14 cellular contexts compared by ENCODE assay signal in genomic region chr6:2396856-2397640, GRCh38.
DNase-seq lines count a peak whose midpoint lies in the region; ATAC-seq and TF ChIP-seq lines count a peak whose summit lies in the region.
"Had no signal": no experiment of that assay in that cellular context is flagged by ENCODE, and none has a peak within 500 bp of the region (broad histone marks: within the 10 kb centered on the region; RNA-seq: fewer than 3 reads in every experiment).

No MANE protein-coding gene starts in this region.

- H3K4me3 Mint-ChIP-seq in activated naive CD8-positive, alpha-beta T cell treated with anti-CD3 and anti-CD28 coated beads, Interleukin-2, amount 50 U/mL, for 24 hours = no peak overlapping the region
- H3K4me3 Mint-ChIP-seq in stimulated activated naive B cell treated with anti-CD40 and anti-IgM and Interleukin-4, amounts not matched to agents 10 μg/mL and 1 μg/mL and 100 μg/mL, for 72 hours = no peak overlapping the region
- H3K4me3 Mint-ChIP-seq: activated T-cell treated with anti-CD3 and anti-CD28 coated beads, Interleukin-2, amount 50 U/mL, for 24 hours; central memory CD8-positive, alpha-beta T cell had no signal

- H3K27ac Mint-ChIP-seq in activated naive CD8-positive, alpha-beta T cell treated with anti-CD3 and anti-CD28 coated beads, Interleukin-2, amount 50 U/mL, for 24 hours = no peak overlapping the region
- no peak overlapping the region for H3K27ac Mint-ChIP-seq in stimulated activated naive B cell treated with anti-CD40 and anti-IgM and Interleukin-4, amounts not matched to agents 10 μg/mL and 1 μg/mL and 100 μg/mL, for 72 hours
- H3K27ac Mint-ChIP-seq: activated T-cell treated with anti-CD3 and anti-CD28 coated beads, Interleukin-2, amount 50 U/mL, for 24 hours had no signal

- in situ Hi-C loops in IMR-90 (cut with MboI; ENCODE audit: low sequenced_read_pairs) = no loop called here

- peak overlapping the region; percentile 58 for H2BK5ac ChIP-seq in IMR-90 (ENCODE audit: low read depth, low read length, poor library complexity, severe bottlenecking)

- H3K36me3 Mint-ChIP-seq in activated naive CD8-positive, alpha-beta T cell treated with anti-CD3 and anti-CD28 coated beads, Interleukin-2, amount 50 U/mL, for 24 hours (ENCODE audit: low read depth) = peaks cover 3% of the 10 kb centered on the region
- H3K36me3 Mint-ChIP-seq in stimulated activated naive B cell treated with anti-CD40 and anti-IgM and Interleukin-4, amounts not matched to agents 10 μg/mL and 1 μg/mL and 100 μg/mL, for 72 hours = peaks cover 17 to 39% of the 10 kb centered on the region in 2 donors

- H3K18ac ChIP-seq in IMR-90 (ENCODE audit: low read depth, low read length) = no peak overlapping the region

- peak overlapping the region; percentile 65; the same call in 1 of the 2 replicates for H3K4ac ChIP-seq in IMR-90 (ENCODE audit: low read depth, low read length)

- 32% methylated on average over 6 of the region's 15 CpGs; no CpG with 5 or more reads in 1 of the 2 experiments for WGBS in IMR-90 (ENCODE audit: extremely low coverage in 2 of 2, insufficient read length in 1 of 2), 2 experiments

- H2AK5ac ChIP-seq in IMR-90 (ENCODE audit: low read depth, low read length) = no peak overlapping the region

- intact Hi-C loops in IMR-90 (cut with micrococcal nuclease) (no loop called here), left ventricle myocardium superior (cut with micrococcal nuclease) (no loop called here), PC-9 (cut with micrococcal nuclease; ENCODE audit: unreplicated experiment) (no loop called here)

- ATAC-seq in IMR-90 (ENCODE audit: low read depth) = peak; percentile 94
- peak; percentile 50 for ATAC-seq in left ventricle myocardium superior
- no peak for ATAC-seq in HG02840 (IDR thresholded peaks at IDR 0.05; ENCODE audit: low FRiP score, unreplicated experiment)
- no peak for ATAC-seq in activated naive CD8-positive, alpha-beta T cell treated with anti-CD3 and anti-CD28 coated beads, Interleukin-2, amount 50 U/mL, for 24 hours
- no peak for ATAC-seq in stimulated activated naive B cell treated with anti-CD40 and anti-IgM and Interleukin-4, amounts not matched to agents 10 μg/mL and 1 μg/mL and 100 μg/mL, for 72 hours (replicated peaks)
- ATAC-seq: GM12878 had no signal

- H3K9me3 Mint-ChIP-seq in activated naive CD8-positive, alpha-beta T cell treated with anti-CD3 and anti-CD28 coated beads, Interleukin-2, amount 50 U/mL, for 24 hours = peaks cover 3% of the 10 kb centered on the region
- peaks cover 0 to 12% of the 10 kb centered on the region in 2 donors for H3K9me3 Mint-ChIP-seq in stimulated activated naive B cell treated with anti-CD40 and anti-IgM and Interleukin-4, amounts not matched to agents 10 μg/mL and 1 μg/mL and 100 μg/mL, for 72 hours
- H3K9me3 Mint-ChIP-seq: activated T-cell treated with anti-CD3 and anti-CD28 coated beads, Interleukin-2, amount 50 U/mL, for 24 hours; central memory CD8-positive, alpha-beta T cell had no signal

- dilution Hi-C loops in IMR-90 (cut with HindIII; ENCODE audit: low sequenced_read_pairs, unreplicated experiment) = no loop called here

- POLR2A ChIA-PET in AG04450 (lab: Yijun Ruan, JAX) = interaction anchor here (0.9 kb wide), 1 partner anchor 35 kb away, joined by 4 read pairs; no protein-coding TSS in a partner anchor
- POLR2A ChIA-PET in IMR-90 (lab: Charles Lee; ENCODE audit: unreplicated experiment) = interaction anchor here (0.5 to 0.7 kb wide), 2 partner anchors 16 to 750 kb away, joined by 3 read pairs; no protein-coding TSS in a partner anchor
- POLR2A ChIA-PET in PC-9 (lab: Charles Lee; ENCODE audit: unreplicated experiment) = no interaction called here

- H3K4me2 ChIP-seq in IMR-90 (ENCODE audit: low read depth, low read length) = peak overlapping the region; percentile 74
- H3K4me2 ChIP-seq in PC-9 = no peak overlapping the region

- peaks cover 12% of the 10 kb centered on the region for H3K9me1 ChIP-seq in IMR-90 (ENCODE audit: insufficient read depth, low read length)

- TF ChIP-seq RAD21 in IMR-90 (IDR thresholded peaks at IDR 0.05; ENCODE audit: low read length) = no peak

- peak overlapping the region; percentile 25 for H3K4me3 ChIP-seq in AG04450 (ENCODE audit: low read depth, low read length)
- peak overlapping the region; percentile 11; the same call in 1 of the 2 replicates for H3K4me3 ChIP-seq in IMR-90 (ENCODE audit: insufficient read depth, low read depth, low read length)
- H3K4me3 ChIP-seq in WI38 (ENCODE audit: low read depth, low read length) = peak overlapping the region; percentile 24; the same call in 1 of the 2 replicates
- H3K4me3 ChIP-seq in PC-9 = no peak overlapping the region
- H3K4me3 ChIP-seq: GM12878, spleen had no signal

- H4K91ac ChIP-seq in IMR-90 (ENCODE audit: insufficient read depth, low read depth, low read length) = 0 out of 2 replicates have a peak overlapping the region, but pooled peaks have one; percentile 19

- H4K5ac ChIP-seq in IMR-90 (ENCODE audit: low read depth, low read length) = peak overlapping the region; percentile 2; the same call in 1 of the 2 replicates

- no peak overlapping the region for H3K56ac ChIP-seq in IMR-90 (ENCODE audit: extremely low read depth, insufficient read depth, low read length)

- H3K4me1 ChIP-seq in IMR-90 (ENCODE audit: control insufficient read depth, insufficient read depth, low read length) = peaks cover 12% of the 10 kb centered on the region
- no peaks in the 10 kb centered on the region for H3K4me1 ChIP-seq in PC-9 (replicated peaks; ENCODE audit: insufficient read depth)
- H3K4me1 ChIP-seq: spleen had no signal

- H3K27me3 ChIP-seq in AG04450 (ENCODE audit: control insufficient read depth, insufficient read depth, low read length) (no peaks in the 10 kb centered on the region), IMR-90 (ENCODE audit: control insufficient read depth, insufficient read depth, low read length) (no peaks in the 10 kb centered on the region), PC-9 (ENCODE audit: insufficient read depth, low read depth) (no peaks in the 10 kb centered on the region)
- H3K27me3 ChIP-seq: spleen had no signal

- DNase-seq in AG04450 (ENCODE audit: low read depth, low spot score) (peak; percentile 36), IMR-90 (peak; percentile 85), left ventricle myocardium superior (peak; percentile 72), PC-9 (no peak)
- DNase-seq in activated naive CD8-positive, alpha-beta T cell treated with anti-CD3 and anti-CD28 coated beads, Interleukin-2, amount 50 U/mL, for 24 hours = no peak
- DNase-seq in stimulated activated naive B cell treated with anti-CD40 and anti-IgM and Interleukin-4, amounts not matched to agents 10 μg/mL and 1 μg/mL and 100 μg/mL, for 72 hours = no peak
- DNase-seq: activated T-cell treated with anti-CD3 and anti-CD28 coated beads, Interleukin-2, amount 50 U/mL, for 24 hours; AML-193; KBM-7; spleen had no signal

- H3K27me3 Mint-ChIP-seq in activated naive CD8-positive, alpha-beta T cell treated with anti-CD3 and anti-CD28 coated beads, Interleukin-2, amount 50 U/mL, for 24 hours = no peaks in the 10 kb centered on the region
- H3K27me3 Mint-ChIP-seq in stimulated activated naive B cell treated with anti-CD40 and anti-IgM and Interleukin-4, amounts not matched to agents 10 μg/mL and 1 μg/mL and 100 μg/mL, for 72 hours = no peaks in the 10 kb centered on the region
- H3K27me3 Mint-ChIP-seq: activated T-cell treated with anti-CD3 and anti-CD28 coated beads, Interleukin-2, amount 50 U/mL, for 24 hours; central memory CD8-positive, alpha-beta T cell had no signal

- peak overlapping the region; percentile 64; the same call in 1 of the 2 replicates for H2BK120ac ChIP-seq in IMR-90 (ENCODE audit: low read depth, low read length)

- H3K27ac ChIP-seq in AG04450 (ENCODE audit: low read depth, low read length) (peak overlapping the region; percentile 43), IMR-90 (ENCODE audit: insufficient read depth, low read length) (peak overlapping the region; percentile 5; the same call in 1 of the 2 replicates), PC-9 (no peak overlapping the region)
- H3K27ac ChIP-seq: spleen had no signal

- BruUV-seq in IMR-90 (replicated peaks; lab: Mats Ljungman, UMichigan) = no TSS peak
- BruUV-seq in PC-9 (replicated peaks; lab: Mats Ljungman, UMichigan) = no TSS peak

- peak overlapping the region; percentile 50 for H2BK20ac ChIP-seq in IMR-90 (ENCODE audit: low read depth, low read length)

- H2BK15ac ChIP-seq in IMR-90 (ENCODE audit: low read depth, low read length) = peak overlapping the region; percentile 25; the same call in 1 of the 3 replicates

- no peak for TF ChIP-seq POLR2A in IMR-90 (IDR thresholded peaks at IDR 0.05; ENCODE audit: low read depth, low read length)

- H3F3A ChIP-seq in PC-9 (ENCODE audit: insufficient read depth, low read depth) = no peaks in the 10 kb centered on the region

- H3K4me1 Mint-ChIP-seq in activated naive CD8-positive, alpha-beta T cell treated with anti-CD3 and anti-CD28 coated beads, Interleukin-2, amount 50 U/mL, for 24 hours = no peaks in the 10 kb centered on the region
- H3K4me1 Mint-ChIP-seq in stimulated activated naive B cell treated with anti-CD40 and anti-IgM and Interleukin-4, amounts not matched to agents 10 μg/mL and 1 μg/mL and 100 μg/mL, for 72 hours = no peaks in the 10 kb centered on the region
- H3K4me1 Mint-ChIP-seq: central memory CD8-positive, alpha-beta T cell had no signal

- TF ChIP-seq CTCF in AG04450 (IDR thresholded peaks at IDR 0.05; ENCODE audit: low read depth, low read length) (no peak), IMR-90 (conservative IDR thresholded peaks at IDR 0.05; ENCODE audit: low read depth, low read length) (no peak), WI38 (IDR thresholded peaks at IDR 0.05; ENCODE audit: low read depth, low read length) (no peak), PC-9 (conservative IDR thresholded peaks at IDR 0.05) (no peak)

- H3K79me2 ChIP-seq in PC-9 (ENCODE audit: low read depth) = no peaks in the 10 kb centered on the region

- no peaks in the 10 kb centered on the region for H3K9me3 ChIP-seq in AG04450 (ENCODE audit: control insufficient read depth, insufficient read depth, low read length)
- H3K9me3 ChIP-seq in IMR-90 (ENCODE audit: control insufficient read depth, insufficient read depth, low read length) = no peaks in the 10 kb centered on the region; the same call in 1 of the 2 replicates
- H3K9me3 ChIP-seq in PC-9 (ENCODE audit: insufficient read depth, low read depth) = no peaks in the 10 kb centered on the region

- peak overlapping the region; percentile 33 for H2AFZ ChIP-seq in IMR-90 (replicated peaks; ENCODE audit: low read length, poor library complexity)
- no peak overlapping the region for H2AFZ ChIP-seq in PC-9

- peak overlapping the region in 1 of 2 experiments; percentile 38; a peak in 1 of 4 replicates for H4K8ac ChIP-seq in IMR-90 (ENCODE audit: low read depth in 2 of 2, low read length in 2 of 2)

- H3K9ac ChIP-seq in IMR-90 (ENCODE audit: low read depth, low read length) = no peak overlapping the region

- H3K14ac ChIP-seq in IMR-90 (replicated peaks; ENCODE audit: low read depth, low read length) = peak overlapping the region; percentile 23; the same call in 1 of the 2 replicates

- H3K9me2 ChIP-seq in PC-9 (ENCODE audit: insufficient read depth) = no peaks in the 10 kb centered on the region

- H3K79me1 ChIP-seq in IMR-90 (ENCODE audit: low read depth in 1 of 2, low read length in 2 of 2) = no peaks in the 10 kb centered on the region

- no peak overlapping the region; the same call in 1 of the 2 replicates for H3K23ac ChIP-seq in IMR-90 (ENCODE audit: low read depth, low read length)

- peak overlapping the region; percentile 35 for H2AK9ac ChIP-seq in IMR-90 (replicated peaks; ENCODE audit: low read depth, low read length, poor library complexity)

- H3K36me3 ChIP-seq in IMR-90 (ENCODE audit: control insufficient read depth, insufficient read depth, low read length) (no peaks in the 10 kb centered on the region; the same call in 1 of the 2 replicates), PC-9 (ENCODE audit: low read depth) (no peaks in the 10 kb centered on the region)

- H4K20me1 ChIP-seq in IMR-90 (ENCODE audit: insufficient read depth, low read length) = no peaks in the 10 kb centered on the region
- no peaks in the 10 kb centered on the region for H4K20me1 ChIP-seq in PC-9 (ENCODE audit: insufficient read depth)

- CTCF ChIA-PET in AG04450 (lab: Charles Lee) (interaction anchor here (1.0 to 1.9 kb wide), 6 partner anchors 18 to 238 kb away, joined by 3 to 9 read pairs (median 4); no protein-coding TSS in a partner anchor), IMR-90 (lab: Yijun Ruan, JAX) (interaction anchor here (0.6 to 1.0 kb wide), 3 partner anchors 27 to 790 kb away, joined by 3 to 5 read pairs (median 3); no protein-coding TSS in a partner anchor), PC-9 (lab: Charles Lee) (no interaction called here)

Comparison
In these comparisons a context has a peak if more than half of its experiments do, and no peak if none do; other contexts are left out.
1. DNase-seq: peak in AG04450 (single experiment), IMR-90 (single experiment) and left ventricle myocardium superior (single experiment); none in activated naive CD8-positive, alpha-beta T cell treated with anti-CD3 and anti-CD28 coated beads, Interleukin-2, amount 50 U/mL, for 24 hours (single experiment), stimulated activated naive B cell treated with anti-CD40 and anti-IgM and Interleukin-4, amounts not matched to agents 10 μg/mL and 1 μg/mL and 100 μg/mL, for 72 hours (single experiment) and PC-9 (0 of 2).
2. ATAC-seq: peak in IMR-90 (single experiment) and left ventricle myocardium superior (single experiment); none in HG02840 (single experiment), activated naive CD8-positive, alpha-beta T cell treated with anti-CD3 and anti-CD28 coated beads, Interleukin-2, amount 50 U/mL, for 24 hours (single experiment) and stimulated activated naive B cell treated with anti-CD40 and anti-IgM and Interleukin-4, amounts not matched to agents 10 μg/mL and 1 μg/mL and 100 μg/mL, for 72 hours (0 of 2).